Comparison of ENCODE assay signal across 19 cellular contexts in genomic region chr9:72038408-72038807, GRCh38. TPM values are rescaled to one million over a fixed set of nuclear protein-coding genes. Genes with fewer than 3 reads are reported as not detected.
DNase-seq lines count a peak whose midpoint lies in the region; ATAC-seq, FAIRE-seq and TF ChIP-seq lines count a peak whose summit lies in the region.
"Had no signal": no experiment of that assay in that cellular context is flagged by ENCODE, and none has a peak within 500 bp of the region (broad histone marks: within the 10 kb centered on the region; RNA-seq: fewer than 3 reads in every experiment).

No MANE protein-coding gene starts in this region.

- H3K4me1 ChIP-seq in astrocyte (ENCODE audit: insufficient read depth, low read length) (no peaks in the 10 kb centered on the region), PC-9 (replicated peaks; ENCODE audit: insufficient read depth) (0 out of 2 replicates have a peak, but pooled peaks cover 6% of the 10 kb centered on the region)
- H3K4me1 ChIP-seq: ascending aorta, HAP-1 had no signal

- H2AFZ ChIP-seq in astrocyte (ENCODE audit: low read depth, low read length) (no peak overlapping the region), PC-9 (no peak overlapping the region)

- H4K20me1 ChIP-seq in astrocyte (ENCODE audit: insufficient read depth, low read length): no peaks in the 10 kb centered on the region
- no peaks in the 10 kb centered on the region for H4K20me1 ChIP-seq in PC-9 (ENCODE audit: insufficient read depth)

- POLR2A ChIA-PET in PC-9 (lab: Charles Lee; ENCODE audit: unreplicated experiment) (interaction anchor here (0.7 kb wide), 1 partner anchor 111 kb away, joined by 9 read pairs; no protein-coding TSS in a partner anchor), WTC11 (lab: Charles Lee) (no interaction called here)

- H3K27me3 ChIP-seq in astrocyte (ENCODE audit: insufficient read depth, low read length) (no peaks in the 10 kb centered on the region), PC-9 (ENCODE audit: insufficient read depth, low read depth) (no peaks in the 10 kb centered on the region)
- H3K27me3 ChIP-seq: ascending aorta, esophagus squamous epithelium, neutrophil had no signal

- H3K9me3 ChIP-seq in astrocyte (ENCODE audit: insufficient read depth, low read depth, low read length): no peaks in the 10 kb centered on the region
- no peaks in the 10 kb centered on the region for H3K9me3 ChIP-seq in PC-9 (ENCODE audit: insufficient read depth, low read depth)
- H3K9me3 ChIP-seq: ascending aorta, esophagus squamous epithelium, HAP-1, neutrophil had no signal

- H3K4me1 Mint-ChIP-seq in astrocyte (ENCODE audit: low read depth, unreplicated experiment) (no peaks in the 10 kb centered on the region), WTC11 (peaks cover 3% of the 10 kb centered on the region; the same call in 1 of the 2 replicates)

- H3K79me2 ChIP-seq in astrocyte (ENCODE audit: insufficient read depth, low read length) (no peaks in the 10 kb centered on the region), PC-9 (ENCODE audit: low read depth) (no peaks in the 10 kb centered on the region)

- no peaks in the 10 kb centered on the region for H3K36me3 Mint-ChIP-seq in astrocyte (ENCODE audit: low read depth, unreplicated experiment)
- no peaks in the 10 kb centered on the region for H3K36me3 Mint-ChIP-seq in WTC11
- H3K36me3 Mint-ChIP-seq: activated naive CD4-positive, alpha-beta T cell treated with anti-CD3 and anti-CD28 coated beads, Interleukin-2, amount 10 ng/mL, durations not matched to agents 7 days and 5 days; type B pancreatic cell had no signal

- H3K4me3 ChIP-seq in astrocyte (ENCODE audit: insufficient read depth, low read depth, low read length) (no peak overlapping the region), PC-9 (no peak overlapping the region)
- H3K4me3 ChIP-seq: ascending aorta, esophagus squamous epithelium, HAP-1 had no signal

- BruUV-seq in PC-9 (replicated peaks; lab: Mats Ljungman, UMichigan): no TSS peak

- CTCF ChIA-PET in PC-9 (lab: Charles Lee) (interaction anchor here (0.6 to 2.1 kb wide), 9 partner anchors 12 to 754 kb away, joined by 3 to 18 read pairs (median 3); no protein-coding TSS in a partner anchor), WTC11 (lab: Charles Lee) (interaction anchor here (0.6 to 4.0 kb wide), 23 partner anchors 8 to 806 kb away, joined by 3 to 57 read pairs (median 6); partner anchors contain the start of gene ZFAND5)

- peaks cover 4% of the 10 kb centered on the region; the same call in 1 of the 2 replicates for H3F3A ChIP-seq in PC-9 (ENCODE audit: insufficient read depth, low read depth)

- no peak overlapping the region for H3K9ac ChIP-seq in astrocyte (ENCODE audit: low read length)

- H3K27me3 Mint-ChIP-seq in astrocyte (ENCODE audit: low read depth, unreplicated experiment) (peaks cover 5% of the 10 kb centered on the region), WTC11 (ENCODE audit: low read depth) (no peaks in the 10 kb centered on the region)

- H3K4me3 Mint-ChIP-seq in astrocyte (ENCODE audit: unreplicated experiment) (no peak overlapping the region), WTC11 (no peak overlapping the region)
- H3K4me3 Mint-ChIP-seq: activated naive CD4-positive, alpha-beta T cell treated with anti-CD3 and anti-CD28 coated beads, Interleukin-2, amount 10 ng/mL, durations not matched to agents 7 days and 5 days; stimulated activated naive CD8-positive, alpha-beta T cell treated with anti-CD3 and anti-CD28 coated beads, Interleukin-15, amount 100 ng/mL, for 72 hours; type B pancreatic cell had no signal

- H3K27ac Mint-ChIP-seq in astrocyte (ENCODE audit: unreplicated experiment) (peak overlapping the region; percentile 5), WTC11 (no peak overlapping the region)
- H3K27ac Mint-ChIP-seq: activated naive CD4-positive, alpha-beta T cell treated with anti-CD3 and anti-CD28 coated beads, Interleukin-2, amount 10 ng/mL, durations not matched to agents 7 days and 5 days; type B pancreatic cell had no signal

- FAIRE-seq in astrocyte (lab: Jason Lieb, UNC): no peak

- no peak for TF ChIP-seq CTCF in astrocyte (IDR thresholded peaks at IDR 0.05; ENCODE audit: insufficient read depth, low read depth, low read length)
- no peak for TF ChIP-seq CTCF in PC-9 (conservative IDR thresholded peaks at IDR 0.05)
- TF ChIP-seq CTCF in WTC11 (IDR thresholded peaks at IDR 0.05): no peak

- DNase-seq in NCI-H2081 treated with DMSO at 0.1 percent for 48 hours (lab: John Stamatoyannopoulos, UW) (peak; percentile 24), astrocyte (ENCODE audit: low read depth) (no peak), left ventricle myocardium superior (peak; percentile 58), PC-9 (no peak), WTC11 (ENCODE audit: low spot score) (no peak), EL (no peak)
- no peak for DNase-seq in activated CD4-positive, alpha-beta T cell treated with anti-CD3 and anti-CD28 coated beads for 48 hours
- DNase-seq: esophagus squamous epithelium, NCI-H1048 had no signal

- no peaks in the 10 kb centered on the region for H3K36me3 ChIP-seq in astrocyte (ENCODE audit: insufficient read depth, low read length)
- H3K36me3 ChIP-seq in PC-9 (ENCODE audit: low read depth): no peaks in the 10 kb centered on the region
- H3K36me3 ChIP-seq: ascending aorta, esophagus squamous epithelium, HAP-1, neutrophil had no signal

- H3K9me3 Mint-ChIP-seq in astrocyte (ENCODE audit: unreplicated experiment): no peaks in the 10 kb centered on the region
- no peaks in the 10 kb centered on the region for H3K9me3 Mint-ChIP-seq in WTC11
- H3K9me3 Mint-ChIP-seq: activated naive CD4-positive, alpha-beta T cell treated with anti-CD3 and anti-CD28 coated beads, Interleukin-2, amount 10 ng/mL, durations not matched to agents 7 days and 5 days; stimulated activated naive CD8-positive, alpha-beta T cell treated with anti-CD3 and anti-CD28 coated beads, Interleukin-15, amount 100 ng/mL, for 72 hours; type B pancreatic cell had no signal

- no peaks in the 10 kb centered on the region for H3K9me2 ChIP-seq in PC-9 (ENCODE audit: insufficient read depth)

- peak; percentile 3 for ATAC-seq in GM21526 (IDR thresholded peaks at IDR 0.05; ENCODE audit: low FRiP score, unreplicated experiment)
- peak; percentile 76 for ATAC-seq in left ventricle myocardium superior
- no peak for ATAC-seq in WTC11

- H3K4me2 ChIP-seq in astrocyte (ENCODE audit: low read length) (no peak overlapping the region), PC-9 (no peak overlapping the region)

- no peak overlapping the region for H3K27ac ChIP-seq in astrocyte (ENCODE audit: low read depth, low read length)
- no peak overlapping the region for H3K27ac ChIP-seq in PC-9
- H3K27ac ChIP-seq: ascending aorta, C4-2B, esophagus squamous epithelium, neutrophil had no signal

- intact Hi-C loops in left ventricle myocardium superior (cut with micrococcal nuclease) (loop anchor here (10.0 kb wide), 1 partner anchor 556 kb away; no protein-coding TSS in a partner anchor), PC-9 (cut with micrococcal nuclease; ENCODE audit: unreplicated experiment) (loop anchor here (2.0 to 10.0 kb wide), 3 partner anchors 164 to 1162 kb away; no protein-coding TSS in a partner anchor)

TF ChIP-seq in WTC11, 78 proteins besides CTCF, POLR2A, EP300 and RAD21:
- TF ChIP-seq EMX1 (CRISPR knock-in tag; IDR thresholded peaks at IDR 0.05) (no peak), PRRX2 (CRISPR knock-in tag; IDR thresholded peaks at IDR 0.05) (no peak), FOXP1 (CRISPR knock-in tag; IDR thresholded peaks at IDR 0.05; ENCODE audit: borderline replicate concordance) (no peak)
TF ChIP-seq in WTC11: peak in this region for 0.

RNA-seq across cellular contexts. Expression of gene C9orf57, which starts 22.0 kb away (rescaled TPM):
- total RNA-seq in astrocyte: not detected in 2 replicates
- total RNA-seq in left ventricle myocardium superior: not detected
- total RNA-seq in PC-9 (2021): not detected in 2 replicates
- total RNA-seq in WTC11 (2021): not detected in 3 replicates
- total RNA-seq: activated CD8-positive, alpha-beta memory T cell treated with anti-CD3 and anti-CD28 coated beads for 36 hours; ascending aorta; esophagus squamous epithelium; lung microvascular endothelial cell had no signal

Comparison
In these comparisons a context has a peak if more than half of its experiments do, and no peak if none do; other contexts are left out.
1. DNase-seq: peak in NCI-H2081 treated with DMSO at 0.1 percent for 48 hours (single experiment) and left ventricle myocardium superior (single experiment); none in astrocyte (single experiment), PC-9 (0 of 2), WTC11 (single experiment), activated CD4-positive, alpha-beta T cell treated with anti-CD3 and anti-CD28 coated beads for 48 hours (single experiment) and EL (single experiment).